ENCODE assay signal across 11 cellular contexts in genomic region chr12:102294568-102294967, GRCh38.
"Had no signal": no experiment of that assay in that cellular context is flagged by ENCODE, and none has a peak within 500 bp of the region (broad histone marks: within the 10 kb centered on the region; RNA-seq: fewer than 3 reads in every experiment).

No MANE protein-coding gene starts in this region.

- ATAC-seq: GM23338, HCT116 had no signal

- H3K27ac ChIP-seq: GM23248 had no signal

- DNase-seq: GM23248, GOT3, H7, H9, HCEC 1CT, HFFc6 had no signal

- H3K9ac ChIP-seq: GM23248 had no signal

- H3K9me3 ChIP-seq: HAP-1 had no signal

- FAIRE-seq: H1, H54 had no signal

- H3K4me1 ChIP-seq: HAP-1 had no signal

- H3K36me3 ChIP-seq: HAP-1 had no signal

- H3K27ac Mint-ChIP-seq: GM23338, H9, HFFc6 had no signal

- H3K4me3 Mint-ChIP-seq: GM23338, H9, HFFc6 had no signal

- H2AFZ ChIP-seq: GM23248, GM23338 had no signal

- H3K4me2 ChIP-seq: GM23338 had no signal

- H3K4me3 ChIP-seq: GM23248, GM23338, HAP-1 had no signal

- H3K4me1 Mint-ChIP-seq: GM23338, H9 had no signal

- H3K9me3 Mint-ChIP-seq: HFFc6 had no signal
